Comparison of ENCODE assay signal across 8 cellular contexts in the genomic region with DNA sequence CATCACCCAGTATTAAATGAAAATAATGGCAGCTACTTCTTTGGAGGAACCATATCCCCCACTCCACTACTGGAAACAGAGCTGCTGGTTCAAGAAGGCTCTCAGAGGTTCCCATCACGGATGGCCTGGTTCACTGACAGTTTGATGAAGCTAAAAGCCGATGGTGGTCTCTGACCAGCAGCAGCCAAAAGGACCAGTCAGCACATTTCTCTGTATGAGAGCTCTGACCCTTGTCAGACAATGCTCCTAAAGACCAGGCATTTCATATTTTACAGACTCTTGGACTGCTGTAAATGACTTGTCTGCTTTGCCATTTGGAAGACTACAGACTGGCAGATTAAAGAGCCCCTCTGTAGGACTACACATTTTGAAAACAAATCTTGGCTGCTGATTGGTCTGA. TPM values are rescaled to one million over a fixed set of nuclear protein-coding genes. Genes with fewer than 3 reads are reported as not detected.
"Had no signal": no experiment of that assay in that cellular context is flagged by ENCODE, and none has a peak within 500 bp of the region (broad histone marks: within the 10 kb centered on the region; RNA-seq: fewer than 3 reads in every experiment).

No MANE protein-coding gene starts in this region.

- FAIRE-seq: HTR-8/SVneo had no signal

- H3K9ac ChIP-seq: KMS-11 had no signal

- H3K4me2 ChIP-seq: KMS-11 had no signal

- DNase-seq: Karpas-422, KBM-7, KG1 had no signal

- H3K27ac ChIP-seq: HL-60, KMS-11 had no signal

RNA-seq across cellular contexts. Expression of a gene that starts 16.6 kb away (rescaled TPM):
- total RNA-seq: HT1080 had no signal

RNA-seq across cellular contexts. Expression of a gene that starts 16.8 kb away (rescaled TPM):
- total RNA-seq: HT1080 had no signal
- polyA plus RNA-seq: IgD-negative memory B cell had no signal
